8 cellular contexts compared by ENCODE assay signal in the genomic region with DNA sequence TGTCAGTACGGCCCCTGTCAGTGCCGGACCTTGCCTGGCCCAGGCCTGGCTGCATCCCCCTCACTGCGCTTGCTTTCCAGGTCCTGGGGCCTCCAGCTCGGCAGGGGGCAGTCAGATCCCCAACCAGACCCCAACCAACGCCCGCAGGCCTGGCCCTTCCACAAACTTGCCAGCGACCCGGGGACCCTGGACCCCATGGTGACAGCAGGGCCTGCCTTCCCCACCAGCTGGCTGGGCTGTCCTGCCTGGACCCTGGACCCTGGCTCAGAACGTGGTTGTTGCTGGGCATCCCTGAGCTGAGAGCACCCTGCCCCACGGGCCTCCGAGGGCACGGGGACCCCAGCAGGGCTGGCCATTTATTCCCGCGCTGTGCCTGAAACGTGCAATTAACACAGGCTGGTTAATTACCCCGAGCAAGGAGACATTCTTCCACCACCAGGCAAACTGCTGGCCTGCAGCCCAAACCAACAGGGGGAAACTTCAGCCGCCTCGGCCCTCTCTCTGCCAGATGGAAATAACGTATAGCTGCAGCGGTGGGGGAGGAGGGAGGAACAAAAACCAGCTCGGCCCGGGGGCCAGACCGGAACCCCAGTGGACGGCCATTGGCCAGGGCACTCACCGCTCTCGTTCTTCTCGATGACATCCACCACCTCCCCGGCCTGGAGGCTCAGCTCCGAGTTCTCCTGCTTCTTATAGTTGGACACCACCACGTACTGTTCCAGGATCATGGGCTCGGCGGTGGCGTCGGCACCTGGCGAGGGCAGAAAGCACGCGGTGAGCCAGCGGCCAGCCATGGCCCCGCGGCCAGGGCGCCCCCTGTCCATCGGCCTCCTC.
DNase-seq lines count a peak whose midpoint lies in the region; ATAC-seq and TF ChIP-seq lines count a peak whose summit lies in the region.

No MANE protein-coding gene starts in this region.

- peak; percentile 7 for ATAC-seq in memory B cell (ENCODE audit: low read depth)

- peak overlapping the region; percentile 85 for H3K4me3 Mint-ChIP-seq in memory B cell
- peak overlapping the region; percentile 76 for H3K4me3 Mint-ChIP-seq in type B pancreatic cell

- TF ChIP-seq CTCF in GM12864 (IDR thresholded peaks at IDR 0.05; ENCODE audit: low read depth, low read length, missing control alignments) (no peak), cardiac fibroblast (IDR thresholded peaks at IDR 0.05; ENCODE audit: low read depth, low read length) (peak; percentile 5), type B pancreatic cell (conservative IDR thresholded peaks at IDR 0.05) (no peak)

- peaks cover 12% of the 10 kb centered on the region for H3K36me3 Mint-ChIP-seq in memory B cell
- H3K36me3 Mint-ChIP-seq in type B pancreatic cell, result peaks cover 25% of the 10 kb centered on the region

- H3K9me3 Mint-ChIP-seq in memory B cell (peaks cover 1% of the 10 kb centered on the region), type B pancreatic cell (peaks cover 7% of the 10 kb centered on the region)

- H3K27me3 Mint-ChIP-seq in memory B cell (no peaks in the 10 kb centered on the region), type B pancreatic cell (no peaks in the 10 kb centered on the region)

- peak overlapping the region; percentile 65 for H3K4me3 ChIP-seq in GM12864 (ENCODE audit: low read depth, low read length)
- H3K4me3 ChIP-seq in cardiac fibroblast (replicated peaks in 1 of 2; ENCODE audit: low read depth in 2 of 2, low read length in 2 of 2), result peak overlapping the region; percentile 66 to 69

- H3K4me1 Mint-ChIP-seq in memory B cell (peaks cover 2% of the 10 kb centered on the region), type B pancreatic cell (ENCODE audit: unreplicated experiment) (peaks cover 13% of the 10 kb centered on the region)

- H3K27ac Mint-ChIP-seq in memory B cell (peak overlapping the region; percentile 75), type B pancreatic cell (peak overlapping the region; percentile 53)

- DNase-seq in GM12864 (ENCODE audit: low read depth) (no peak), HCEC 1CT (peak; percentile 36), NCI-H69 (lab: John Stamatoyannopoulos, UW) (peak; percentile 92), cardiac fibroblast (ENCODE audit: low read depth in 2 of 2) (peak; percentile 63 to 64), memory B cell (ENCODE audit: low spot score in 2 of 2) (peak in 1 of 2 donors; percentile 18), type B pancreatic cell (ENCODE audit: extremely low spot score, unreplicated experiment) (no peak), SHP77 treated with DMSO at 0.1 percent for 48 hours (lab: John Stamatoyannopoulos, UW) (no peak), T-helper 9 cell (no peak)

Comparison
In these comparisons a context has a peak if more than half of its experiments do, and no peak if none do; other contexts are left out.
1. DNase-seq: peak in HCEC 1CT (single experiment), NCI-H69 (single experiment) and cardiac fibroblast (2 of 2); none in GM12864 (single experiment), type B pancreatic cell (single experiment), SHP77 treated with DMSO at 0.1 percent for 48 hours (single experiment) and T-helper 9 cell (single experiment).